ENCODE assay signal across 8 cellular contexts in genomic region chr5:154642499-154643245, GRCh38.
A peak's percentile ranks its signal among the peaks of the same experiment; 100 is the strongest.
DNase-seq lines count a peak whose midpoint lies in the region; ATAC-seq, FAIRE-seq and TF ChIP-seq lines count a peak whose summit lies in the region.
"Had no signal": no experiment of that assay in that cellular context is flagged by ENCODE, and none has a peak within 500 bp of the region (broad histone marks: within the 10 kb centered on the region; RNA-seq: fewer than 3 reads in every experiment).

No MANE protein-coding gene starts in this region.

- no peak overlapping the region for H3K4me3 ChIP-seq in GM12875 (ENCODE audit: low read depth, low read length)
- no peak overlapping the region for H3K4me3 ChIP-seq in dorsolateral prefrontal cortex
- no peak overlapping the region for H3K4me3 ChIP-seq in pancreas
- H3K4me3 ChIP-seq in suprapubic skin, result no peak overlapping the region

- H3K9me3 ChIP-seq in pancreas (no peaks in the 10 kb centered on the region), suprapubic skin (no peaks in the 10 kb centered on the region)

- intact Hi-C loops in dorsolateral prefrontal cortex (cut with DNase I), result no loop called here
- intact Hi-C loops in pancreas (cut with DNase I), result no loop called here

- peak in 3 of 4 donors; percentile 55 to 64 (median 58) for ATAC-seq in pancreas
- no peak for ATAC-seq in HG03520 (IDR thresholded peaks at IDR 0.05; ENCODE audit: unreplicated experiment)

- H3K4me1 ChIP-seq in pancreas (peaks cover 0 to 2% (median 2%) of the 10 kb centered on the region in 3 donors), suprapubic skin (peaks cover 8% of the 10 kb centered on the region)

- H3K36me3 ChIP-seq in pancreas (no peaks in the 10 kb centered on the region), suprapubic skin (no peaks in the 10 kb centered on the region)

- H3K36me3 Mint-ChIP-seq in activated T-cell treated with anti-CD3 and anti-CD28 coated beads, Interleukin-2, amount 50 U/mL, for 24 hours (ENCODE audit: low read depth), result no peaks in the 10 kb centered on the region
- H3K36me3 Mint-ChIP-seq: IgD-negative memory B cell had no signal

- peak; percentile 32; the same call in 1 of the 2 replicates for TF ChIP-seq CTCF in GM12875 (IDR thresholded peaks at IDR 0.05; ENCODE audit: borderline replicate concordance, insufficient read depth, low read depth, low read length)
- TF ChIP-seq CTCF in dorsolateral prefrontal cortex (IDR thresholded peaks at IDR 0.05 in 54 of 56, conservative IDR thresholded peaks at IDR 0.05 in 2 of 56; ENCODE audit: low read depth in 1 of 56, partially characterized antibody in 56 of 56), result peak in 37 of 56 donors; percentile 12 to 67 (median 34)
- TF ChIP-seq CTCF in pancreas (IDR thresholded peaks at IDR 0.05), result peak in 3 of 4 donors; percentile 26 to 39 (median 35)
- TF ChIP-seq CTCF in suprapubic skin (IDR thresholded peaks at IDR 0.05), result peak in 1 of 2 donors; percentile 41

- FAIRE-seq in pancreas (lab: Jason Lieb, UNC), result no peak

- H3K27me3 ChIP-seq in dorsolateral prefrontal cortex (peaks cover 0 to 2% (median 0%) of the 10 kb centered on the region in 45 donors), pancreas (no peaks in the 10 kb centered on the region), suprapubic skin (no peaks in the 10 kb centered on the region)

- peaks cover 13% of the 10 kb centered on the region for H3K4me1 Mint-ChIP-seq in activated T-cell treated with anti-CD3 and anti-CD28 coated beads, Interleukin-2, amount 50 U/mL, for 24 hours (ENCODE audit: low read depth)

- H3K27ac ChIP-seq in dorsolateral prefrontal cortex, result no peak overlapping the region
- H3K27ac ChIP-seq in pancreas, result no peak overlapping the region
- H3K27ac ChIP-seq in suprapubic skin, result no peak overlapping the region

- H3K9me3 Mint-ChIP-seq in activated T-cell treated with anti-CD3 and anti-CD28 coated beads, Interleukin-2, amount 50 U/mL, for 24 hours, result peaks cover 8% of the 10 kb centered on the region

- no peak for TF ChIP-seq EP300 in suprapubic skin (IDR thresholded peaks at IDR 0.05)

- no peak overlapping the region for H3K27ac Mint-ChIP-seq in activated T-cell treated with anti-CD3 and anti-CD28 coated beads, Interleukin-2, amount 50 U/mL, for 24 hours

- no peak overlapping the region for H3K4me3 Mint-ChIP-seq in activated T-cell treated with anti-CD3 and anti-CD28 coated beads, Interleukin-2, amount 50 U/mL, for 24 hours
- H3K4me3 Mint-ChIP-seq: IgD-negative memory B cell had no signal

- peak; percentile 6 for DNase-seq in NCI-H226
- DNase-seq in dorsolateral prefrontal cortex, result no peak
- peak in 1 of 6 donors; percentile 27 for DNase-seq in pancreas
- no peak for DNase-seq in activated T-cell treated with anti-CD3 and anti-CD28 coated beads, Interleukin-2, amount 50 U/mL, for 24 hours
- no peak for DNase-seq in suprapubic skin (ENCODE audit: low spot score in 2 of 2)

- 23 to 41% methylated on average over 12 of the region's 12 CpGs for WGBS in pancreas, 2 donors
- WGBS in suprapubic skin, result 71% methylated on average over 12 of the region's 12 CpGs

- peaks cover 20% of the 10 kb centered on the region for H3K27me3 Mint-ChIP-seq in activated T-cell treated with anti-CD3 and anti-CD28 coated beads, Interleukin-2, amount 50 U/mL, for 24 hours

- no peak for TF ChIP-seq POLR2A in suprapubic skin (IDR thresholded peaks at IDR 0.05)
